Comparison of ENCODE assay signal across 8 cellular contexts in the genomic region with DNA sequence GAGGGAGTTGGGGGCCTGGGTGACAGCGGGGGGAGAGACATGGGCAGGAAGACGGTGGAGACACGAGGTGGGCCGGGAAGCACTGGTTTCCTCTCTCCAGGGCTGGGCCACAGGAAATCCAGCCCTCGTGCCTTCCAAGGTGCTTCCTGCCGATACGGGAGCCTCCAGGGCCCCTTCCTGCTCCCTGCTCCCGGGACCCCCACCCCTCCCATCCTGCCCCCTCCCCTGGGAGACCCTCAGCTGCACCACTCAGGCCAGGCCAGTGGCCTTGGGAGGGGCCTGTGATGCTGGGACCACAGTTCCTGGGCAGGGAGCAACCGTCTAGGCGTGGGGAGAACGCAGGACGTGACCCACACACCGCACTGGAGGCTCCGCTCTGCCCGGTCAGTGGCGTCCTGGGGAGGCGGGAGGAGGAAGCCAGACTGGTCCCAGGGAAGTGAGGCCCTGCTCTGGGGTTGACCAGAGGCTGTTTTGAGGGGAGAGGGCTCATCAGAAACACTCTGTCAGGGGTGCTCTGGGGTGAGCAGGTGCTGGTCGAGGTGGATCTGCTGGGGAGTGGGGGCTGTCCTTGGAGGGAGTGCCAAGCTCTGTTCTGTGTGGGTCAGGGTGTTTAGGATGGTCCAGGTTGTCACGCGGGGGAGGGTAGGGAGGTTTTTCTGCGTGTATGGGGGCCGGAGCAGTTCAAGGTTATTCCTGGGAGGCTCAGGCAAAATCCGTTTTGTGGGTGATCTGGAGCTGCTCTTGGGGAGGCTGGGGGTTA. TPM values are rescaled to one million over a fixed set of nuclear protein-coding genes. Genes with fewer than 3 reads are reported as not detected.
DNase-seq lines count a peak whose midpoint lies in the region; ATAC-seq and TF ChIP-seq lines count a peak whose summit lies in the region.

A gene (plus strand): TSS at position 353 of the 760 bp plus-strand sequence.

- ATAC-seq in activated B cell treated with CpG ODN at 0.5 μM for 24 hours (ENCODE audit: low read depth) (no peak), left ventricle myocardium superior (peak; percentile 76), HG02884 (IDR thresholded peaks at IDR 0.05; ENCODE audit: unreplicated experiment) (no peak), GM21717 (IDR thresholded peaks at IDR 0.05; ENCODE audit: unreplicated experiment) (no peak), HG03025 (IDR thresholded peaks at IDR 0.05; ENCODE audit: low FRiP score, unreplicated experiment) (no peak)

- POLR2A ChIA-PET in Caco-2 (lab: Charles Lee), result no interaction called here
- POLR2A ChIA-PET in activated B cell treated with CpG ODN at 0.5 μM for 24 hours (lab: Charles Lee), result interaction anchor here (0.7 to 1.0 kb wide), 2 partner anchors 51 to 608 kb away, joined by 3 to 10 read pairs; no protein-coding TSS in a partner anchor

- H3K27me3 ChIP-seq in Caco-2 (replicated peaks; ENCODE audit: control insufficient read depth, insufficient read depth, low read length), result no peaks in the 10 kb centered on the region; the same call in 1 of the 2 replicates

- H3K4me1 ChIP-seq in Caco-2, result no peaks in the 10 kb centered on the region

- H3K27ac Mint-ChIP-seq in Caco-2 (ENCODE audit: unreplicated experiment) (no peak within 1 kb of the TSS), activated B cell treated with CpG ODN at 0.5 μM for 24 hours (no peak within 1 kb of the TSS)

- no peaks in the 10 kb centered on the region for H3K9me3 ChIP-seq in Caco-2

- no TSS peak for BruUV-seq in Caco-2 (replicated peaks; lab: Mats Ljungman, UMichigan)

- TF ChIP-seq CTCF in Caco-2 (IDR thresholded peaks at IDR 0.05; ENCODE audit: insufficient read depth in 1 of 2, low read depth in 1 of 2, low read length in 1 of 2, severe bottlenecking in 1 of 2, unreplicated experiment in 1 of 2), result no peak
- no peak for TF ChIP-seq CTCF in activated B cell treated with CpG ODN at 0.5 μM for 24 hours (IDR thresholded peaks at IDR 0.05)

- DNase-seq in Caco-2, result no peak
- DNase-seq in activated B cell treated with CpG ODN at 0.5 μM for 24 hours, result no peak
- DNase-seq in left ventricle myocardium superior, result peak; percentile 77
- DNase-seq in pulmonary artery endothelial cell (ENCODE audit: low read depth, low spot score), result peak; percentile 83
- no peak for DNase-seq in AML-193 (lab: John Stamatoyannopoulos, UW)

- H3K36me3 ChIP-seq in Caco-2 (ENCODE audit: control insufficient read depth, insufficient read depth, low read length), result no peaks in the 10 kb centered on the region

- intact Hi-C loops in Caco-2 (cut with micrococcal nuclease; ENCODE audit: unreplicated experiment), result no loop called here
- intact Hi-C loops in activated B cell treated with CpG ODN at 0.5 μM for 24 hours (cut with micrococcal nuclease), result no loop called here
- intact Hi-C loops in left ventricle myocardium superior (cut with micrococcal nuclease), result no loop called here

- H3K4me1 Mint-ChIP-seq in Caco-2 (ENCODE audit: low read depth, unreplicated experiment) (peaks cover 9% of the 10 kb centered on the region), activated B cell treated with CpG ODN at 0.5 μM for 24 hours (peaks cover 12% of the 10 kb centered on the region)

- H3K4me3 Mint-ChIP-seq in Caco-2 (ENCODE audit: unreplicated experiment) (peak within 1 kb of the TSS; percentile 60), activated B cell treated with CpG ODN at 0.5 μM for 24 hours (peak within 1 kb of the TSS; percentile 72)

- H3K27me3 Mint-ChIP-seq in Caco-2 (ENCODE audit: insufficient read depth, unreplicated experiment), result peaks cover 12% of the 10 kb centered on the region
- H3K27me3 Mint-ChIP-seq in activated B cell treated with CpG ODN at 0.5 μM for 24 hours, result peaks cover 45% of the 10 kb centered on the region

- no peak within 1 kb of the TSS for H3K4me3 ChIP-seq in Caco-2 (ENCODE audit: low read depth, low read length)

- H3K9me3 Mint-ChIP-seq in Caco-2 (ENCODE audit: unreplicated experiment) (no peaks in the 10 kb centered on the region), activated B cell treated with CpG ODN at 0.5 μM for 24 hours (no peaks in the 10 kb centered on the region)

- H3K36me3 Mint-ChIP-seq in Caco-2 (ENCODE audit: insufficient read depth, unreplicated experiment), result peaks cover 2% of the 10 kb centered on the region
- no peaks in the 10 kb centered on the region for H3K36me3 Mint-ChIP-seq in activated B cell treated with CpG ODN at 0.5 μM for 24 hours (ENCODE audit: low read depth)

- CTCF ChIA-PET in Caco-2 (lab: Charles Lee), result no interaction called here
- CTCF ChIA-PET in activated B cell treated with CpG ODN at 0.5 μM for 24 hours (lab: Charles Lee), result no interaction called here

RNA-seq across cellular contexts. Expression of the gene that starts here (rescaled TPM):
- total RNA-seq in Caco-2 (2022), result 4.3 and 4.5 TPM in 2 replicates
- total RNA-seq in activated B cell treated with CpG ODN at 0.5 μM for 24 hours, result not detected in 2 replicates
- 22.9 TPM for total RNA-seq in left ventricle myocardium superior
- 12.2 and 15.1 TPM in 2 replicates for total RNA-seq in pulmonary artery endothelial cell

Comparison
In these comparisons a context has a peak if more than half of its experiments do, and no peak if none do; other contexts are left out.
1. DNase-seq: peak in left ventricle myocardium superior (single experiment) and pulmonary artery endothelial cell (single experiment); none in Caco-2 (0 of 2), activated B cell treated with CpG ODN at 0.5 μM for 24 hours (single experiment) and AML-193 (0 of 2).